In genomic region chr4:99179626-99180025, GRCh38 we compare ENCODE assay signal across 20 cellular contexts. TPM values are rescaled to one million over a fixed set of nuclear protein-coding genes. Genes with fewer than 3 reads are reported as not detected.
DNase-seq lines count a peak whose midpoint lies in the region; ATAC-seq, FAIRE-seq and TF ChIP-seq lines count a peak whose summit lies in the region.
"Had no signal": no experiment of that assay in that cellular context is flagged by ENCODE, and none has a peak within 500 bp of the region (broad histone marks: within the 10 kb centered on the region; RNA-seq: fewer than 3 reads in every experiment).

No MANE protein-coding gene starts in this region.

- no peaks in the 10 kb centered on the region for H3K4me1 ChIP-seq in HEK293 (ENCODE audit: control insufficient read depth, insufficient read depth, low read length)
- H3K4me1 ChIP-seq in pancreas: peaks cover 0 to 8% (median 3%) of the 10 kb centered on the region in 3 donors
- H3K4me1 ChIP-seq in aorta (ENCODE audit: control insufficient read depth in 1 of 2, insufficient read depth in 2 of 2, low read length in 2 of 2): no peaks in the 10 kb centered on the region
- H3K4me1 ChIP-seq: SJCRH30 had no signal

- FAIRE-seq in pancreas (lab: Jason Lieb, UNC): no peak

- H3K9me3 ChIP-seq in HEK293 (ENCODE audit: control insufficient read depth, insufficient read depth, low read depth, low read length): no peaks in the 10 kb centered on the region
- H3K9me3 ChIP-seq in pancreas: no peaks in the 10 kb centered on the region
- no peaks in the 10 kb centered on the region for H3K9me3 ChIP-seq in aorta (ENCODE audit: control insufficient read depth, low read length)
- H3K9me3 ChIP-seq: SJCRH30 had no signal

- no peaks in the 10 kb centered on the region for H3K27me3 ChIP-seq in pancreas
- no peaks in the 10 kb centered on the region for H3K27me3 ChIP-seq in aorta (ENCODE audit: control insufficient read depth in 1 of 2, insufficient read depth in 2 of 2, low read length in 1 of 2)
- H3K27me3 ChIP-seq: SJCRH30 had no signal

- intact Hi-C loops in pancreas (cut with DNase I): no loop called here
- intact Hi-C loops in aorta (cut with DNase I): no loop called here

- 12 to 29% methylated on average over 1 of the region's 1 CpG for whole genome bisulfite sequencing in pancreas, 2 donors
- WGBS in aorta, 2 donors: 60 to 68% methylated on average over 1 of the region's 1 CpG

- H3K36me3 ChIP-seq in HEK293 (ENCODE audit: control insufficient read depth in 2 of 2, insufficient read depth in 1 of 2, low read length in 2 of 2): no peaks in the 10 kb centered on the region
- H3K36me3 ChIP-seq in pancreas: no peaks in the 10 kb centered on the region
- no peaks in the 10 kb centered on the region for H3K36me3 ChIP-seq in aorta (ENCODE audit: control insufficient read depth in 1 of 2, insufficient read depth in 2 of 2, low read length in 1 of 2)
- H3K36me3 ChIP-seq: SJCRH30 had no signal

- H3K36me3 Mint-ChIP-seq in T-cell: peaks cover 2% of the 10 kb centered on the region

- CTCF ChIA-PET in HEK293 (lab: Yijun Ruan, JAX): no interaction called here
- CTCF ChIA-PET in T-cell (lab: Charles Lee): interaction anchor here in 1 of 2 donors (1.3 kb wide), 1 partner anchor 20 kb away, joined by 3 read pairs; no protein-coding TSS in a partner anchor

- no peak overlapping the region for H3K4me3 ChIP-seq in HEK293 (ENCODE audit: low read depth, low read length)
- no peak overlapping the region for H3K4me3 ChIP-seq in epithelial cell of esophagus (ENCODE audit: low read length)
- H3K4me3 ChIP-seq in pancreas: no peak overlapping the region
- H3K4me3 ChIP-seq in aorta (ENCODE audit: low read length in 2 of 2): no peak overlapping the region
- H3K4me3 ChIP-seq: SJCRH30 had no signal

- no peak overlapping the region for H3K27ac Mint-ChIP-seq in T-cell

- H3K4me3 Mint-ChIP-seq in T-cell: no peak overlapping the region

- peaks cover 10 to 29% (median 12%) of the 10 kb centered on the region in 3 donors for H3K9me3 Mint-ChIP-seq in T-cell

- peak; percentile 26 for DNase-seq in NCI-H69 (lab: John Stamatoyannopoulos, UW)
- DNase-seq in epithelial cell of esophagus (ENCODE audit: low read depth): peak; percentile 15
- DNase-seq in pancreas: peak in 5 of 6 donors; percentile 32 to 55 (median 44)
- no peak for DNase-seq in T-cell
- DNase-seq in aorta: no peak
- DNase-seq: Calu3; DMS79 treated with DMSO at 0.1 percent for 48 hours; Karpas-422; NCI-H1105 treated with DMSO at 0.1 percent for 48 hours; NCI-H187; NCI-H510A treated with DMSO at 0.1 percent for 48 hours; NK-92 treated with Interleukin-12 subunit alpha and Interleukin-12 subunit beta, amount 100 ng/mL, for 24 hours; RPMI8226 had no signal

- H3K4me1 Mint-ChIP-seq in T-cell: no peaks in the 10 kb centered on the region

- peaks cover 4 to 5% of the 10 kb centered on the region in 2 donors for H3K27me3 Mint-ChIP-seq in T-cell

- peak; percentile 61 to 83 (median 72) for ATAC-seq in pancreas
- no peak for ATAC-seq in GM19395 (IDR thresholded peaks at IDR 0.05; ENCODE audit: unreplicated experiment)
- no peak for ATAC-seq in T-cell (replicated peaks in 1 of 4)
- ATAC-seq in aorta (ENCODE audit: low FRiP score): no peak

- TF ChIP-seq CTCF in HEK293 (tag by site-specific recombination; IDR thresholded peaks at IDR 0.05) (no peak), epithelial cell of esophagus (IDR thresholded peaks at IDR 0.05; ENCODE audit: insufficient read depth, low read depth, low read length, missing control alignments) (no peak), pancreas (IDR thresholded peaks at IDR 0.05) (no peak)

- H3K27ac ChIP-seq in HEK293 (ENCODE audit: extremely low read depth, low read depth, low read length) (no peak overlapping the region), pancreas (no peak overlapping the region), aorta (ENCODE audit: low read depth in 1 of 2, low read length in 2 of 2) (no peak overlapping the region)
- H3K27ac ChIP-seq: SJCRH30 had no signal

- POLR2A ChIA-PET in HEK293 (lab: Yijun Ruan, JAX): no interaction called here
- POLR2A ChIA-PET in T-cell (lab: Charles Lee): no interaction called here

TF ChIP-seq in HEK293, 187 proteins besides CTCF, POLR2A, EP300 and RAD21:
- TF ChIP-seq PRDM4 (tag by site-specific recombination; IDR thresholded peaks at IDR 0.05) (no peak), SCRT2 (tag by site-specific recombination; IDR thresholded peaks at IDR 0.05) (peak; percentile 43), KLF17 (tag by site-specific recombination; IDR thresholded peaks at IDR 0.05) (no peak), ZNF501 (tag by site-specific recombination; IDR thresholded peaks at IDR 0.05) (no peak), FEZF1 (tag by site-specific recombination; IDR thresholded peaks at IDR 0.05) (peak; percentile 59), OSR2 (tag by site-specific recombination; IDR thresholded peaks at IDR 0.05) (peak; percentile 30; the same call in 1 of the 2 replicates), ZNF658 (tag by site-specific recombination; IDR thresholded peaks at IDR 0.05) (no peak), ZNF155 (tag by site-specific recombination; IDR thresholded peaks at IDR 0.05) (no peak)
TF ChIP-seq in HEK293: peak in this region for 3.

RNA-seq across cellular contexts. Expression of gene ADH4, which starts 35.5 kb away (rescaled TPM):
- total RNA-seq in pancreas (under 1 TPM in 4 of 6 donors, not detected in 2; 0.14 to 0.58 (median 0.34) TPM), T-cell (under 1 TPM in 2 of 5 donors, not detected in 3; 0.33 to 0.64 TPM), aorta (1 to 10 TPM in 1 of 2 donors, not detected in 1; 3.3 TPM)
- polyA plus RNA-seq in pancreas (under 1 TPM in 1 of 2 donors, not detected in 1; 0.09 TPM), aorta (10 to 100 TPM in 1 of 2 donors, 1 to 10 TPM in 1; 1.1 to 15.2 TPM)
- total RNA-seq: Calu3, G401, HT-29, IMR-90, OCI-LY7, SJCRH30 had no signal
- polyA plus RNA-seq: IMR-90 had no signal

RNA-seq across cellular contexts. Expression of gene ADH6, which starts 39.4 kb away (rescaled TPM):
- total RNA-seq in pancreas (1 to 10 TPM in 1 of 6 donors, under 1 TPM in 5; 0.04 to 2.2 (median 0.47) TPM), T-cell (under 1 TPM in 3 of 5 donors, not detected in 2; 0.13 to 0.20 (median 0.16) TPM), aorta (under 1 TPM; 0.26 to 0.84 TPM)
- polyA plus RNA-seq in pancreas (1 to 10 TPM in 1 of 2 donors, under 1 TPM in 1; 0.15 to 1.7 TPM), aorta (1 to 10 TPM in 1 of 2 donors, under 1 TPM in 1; 0.36 to 6.3 TPM)
- total RNA-seq: G401, IMR-90, OCI-LY7, SJCRH30 had no signal
- polyA plus RNA-seq: IMR-90 had no signal

Comparison
In these comparisons a context has a peak if more than half of its experiments do, and no peak if none do; other contexts are left out.
1. DNase-seq: peak in NCI-H69 (single experiment), epithelial cell of esophagus (single experiment) and pancreas (5 of 6); none in T-cell (0 of 34) and aorta (0 of 2).
2. ATAC-seq: peak in pancreas (4 of 4); none in GM19395 (single experiment), T-cell (0 of 4) and aorta (single experiment).